Comparison of ENCODE assay signal across 8 cellular contexts in genomic region chr3:172808969-172809546, GRCh38. TPM values are rescaled to one million over a fixed set of nuclear protein-coding genes. Genes with fewer than 3 reads are reported as not detected.
A peak's percentile ranks its signal among the peaks of the same experiment; 100 is the strongest.
DNase-seq lines count a peak whose midpoint lies in the region; ATAC-seq and TF ChIP-seq lines count a peak whose summit lies in the region.

No MANE protein-coding gene starts in this region.

- no peaks in the 10 kb centered on the region for H3K9me2 ChIP-seq in Loucy (replicated peaks; ENCODE audit: low read depth, low read length)

- H3K4me2 ChIP-seq in Loucy (ENCODE audit: low read depth, low read length, poor library complexity, severe bottlenecking) = no peak overlapping the region

- no peaks in the 10 kb centered on the region for H3K27me3 ChIP-seq in Loucy (ENCODE audit: insufficient read depth, low read length, poor library complexity, severe bottlenecking)

- no peaks in the 10 kb centered on the region for H3K4me1 ChIP-seq in Loucy (ENCODE audit: insufficient read depth, low read length, poor library complexity, severe bottlenecking)

- peak; percentile 64 for ATAC-seq in SK-N-SH treated with all-trans-retinoic acid at 6 μM for 48 hours
- no peak for ATAC-seq in HG03457 (IDR thresholded peaks at IDR 0.05; ENCODE audit: unreplicated experiment)
- ATAC-seq in HG03196 (IDR thresholded peaks at IDR 0.05; ENCODE audit: unreplicated experiment) = no peak

- no peaks in the 10 kb centered on the region for H3K9me3 ChIP-seq in Loucy (ENCODE audit: insufficient read depth, low read depth, low read length)

- H4K20me1 ChIP-seq in Loucy (ENCODE audit: insufficient read depth, low read length, poor library complexity, severe bottlenecking) = peaks cover 8% of the 10 kb centered on the region

- no peaks in the 10 kb centered on the region for H3F3A ChIP-seq in Loucy (ENCODE audit: low read depth)

- no peak overlapping the region for H3K4me3 ChIP-seq in Loucy (ENCODE audit: low read length, poor library complexity, severe bottlenecking)

- peaks cover 83% of the 10 kb centered on the region for H3K36me3 ChIP-seq in Loucy (ENCODE audit: insufficient read depth, low read length)

- TF ChIP-seq CTCF in Loucy (conservative IDR thresholded peaks at IDR 0.05; ENCODE audit: low read length) = peak; percentile 61

- H3K9me3 Mint-ChIP-seq in activated CD4-positive, alpha-beta T cell treated with anti-CD3 and anti-CD28 coated beads, Interleukin-2, amount 10 ng/mL, durations not matched to agents 24 days and 14 days = no peaks in the 10 kb centered on the region

- no peak overlapping the region for H3K27ac Mint-ChIP-seq in activated CD4-positive, alpha-beta T cell treated with anti-CD3 and anti-CD28 coated beads, Interleukin-2, amount 10 ng/mL, durations not matched to agents 24 days and 14 days

- H3K9ac ChIP-seq in Loucy (ENCODE audit: low read depth, low read length, poor library complexity, severe bottlenecking) = no peak overlapping the region

- H3K79me2 ChIP-seq in Loucy (ENCODE audit: insufficient read depth, low read length) = 0 out of 2 replicates have a peak, but pooled peaks cover 4% of the 10 kb centered on the region

- no peak overlapping the region for H2AFZ ChIP-seq in Loucy (ENCODE audit: low read length)

- H3K4me3 Mint-ChIP-seq in activated CD4-positive, alpha-beta T cell treated with anti-CD3 and anti-CD28 coated beads, Interleukin-2, amount 10 ng/mL, durations not matched to agents 24 days and 14 days = no peak overlapping the region

- peaks cover 22% of the 10 kb centered on the region for H3K36me3 Mint-ChIP-seq in activated CD4-positive, alpha-beta T cell treated with anti-CD3 and anti-CD28 coated beads, Interleukin-2, amount 10 ng/mL, durations not matched to agents 24 days and 14 days (ENCODE audit: low read depth)

- no peaks in the 10 kb centered on the region for H3K4me1 Mint-ChIP-seq in activated CD4-positive, alpha-beta T cell treated with anti-CD3 and anti-CD28 coated beads, Interleukin-2, amount 10 ng/mL, durations not matched to agents 24 days and 14 days

- no peaks in the 10 kb centered on the region for H3K27me3 Mint-ChIP-seq in activated CD4-positive, alpha-beta T cell treated with anti-CD3 and anti-CD28 coated beads, Interleukin-2, amount 10 ng/mL, durations not matched to agents 24 days and 14 days

- intact Hi-C loops in activated CD4-positive, alpha-beta T cell treated with anti-CD3 and anti-CD28 coated beads, Interleukin-2, amount 10 ng/mL, durations not matched to agents 24 days and 14 days (cut with micrococcal nuclease) = no loop called here

- peak; percentile 5 to 57 for DNase-seq in NCI-H524 (lab: John Stamatoyannopoulos, UW)
- DNase-seq in NCI-H524 treated with DMSO at 0.1 percent for 48 hours (lab: John Stamatoyannopoulos, UW) = no peak
- DNase-seq in inferior parietal cortex (ENCODE audit: extremely low spot score) = peak; percentile 76
- DNase-seq in activated CD4-positive, alpha-beta T cell treated with anti-CD3 and anti-CD28 coated beads, Interleukin-2, amount 10 ng/mL, durations not matched to agents 24 days and 14 days = no peak

TF ChIP-seq in SK-N-SH treated with all-trans-retinoic acid at 6 μM for 48 hours, 23 proteins besides CTCF, POLR2A, EP300 and RAD21:
- TF ChIP-seq ESRRG (CRISPR knock-in tag; IDR thresholded peaks at IDR 0.05) = no peak
- TF ChIP-seq RARB (CRISPR knock-in tag; IDR thresholded peaks at IDR 0.05) = no peak
- no peak for TF ChIP-seq ZC3H10 (CRISPR knock-in tag; IDR thresholded peaks at IDR 0.05)
- no peak for TF ChIP-seq BACH2 (CRISPR knock-in tag; IDR thresholded peaks at IDR 0.05; ENCODE audit: borderline replicate concordance)
- TF ChIP-seq ZFP30 (CRISPR knock-in tag; IDR thresholded peaks at IDR 0.05) = no peak
- no peak for TF ChIP-seq PPARA (CRISPR knock-in tag; IDR thresholded peaks at IDR 0.05; ENCODE audit: borderline replicate concordance)
- no peak for TF ChIP-seq ZNF70 (CRISPR knock-in tag; IDR thresholded peaks at IDR 0.05)
- TF ChIP-seq CSDC2 (CRISPR knock-in tag; IDR thresholded peaks at IDR 0.05) = no peak
- no peak for TF ChIP-seq POU6F1 (CRISPR knock-in tag; IDR thresholded peaks at IDR 0.05; ENCODE audit: borderline replicate concordance, low read depth)
- TF ChIP-seq CREB5 (CRISPR knock-in tag; IDR thresholded peaks at IDR 0.05; ENCODE audit: low read depth) = no peak
TF ChIP-seq in SK-N-SH treated with all-trans-retinoic acid at 6 μM for 48 hours: peak in this region for 0.

RNA-seq across cellular contexts. Expression of gene ECT2, which starts 58.5 kb away (rescaled TPM):
- total RNA-seq in activated CD4-positive, alpha-beta T cell treated with anti-CD3 and anti-CD28 coated beads, Interleukin-2, amount 10 ng/mL, durations not matched to agents 24 days and 14 days = 36.2 and 40.4 TPM in 2 replicates

Comparison
In these comparisons a context has a peak if more than half of its experiments do, and no peak if none do; other contexts are left out.
1. DNase-seq: peak in NCI-H524 (2 of 2) and inferior parietal cortex (single experiment); none in NCI-H524 treated with DMSO at 0.1 percent for 48 hours (single experiment) and activated CD4-positive, alpha-beta T cell treated with anti-CD3 and anti-CD28 coated beads, Interleukin-2, amount 10 ng/mL, durations not matched to agents 24 days and 14 days (single experiment).